26 cellular contexts compared by ENCODE assay signal in the genomic region with DNA sequence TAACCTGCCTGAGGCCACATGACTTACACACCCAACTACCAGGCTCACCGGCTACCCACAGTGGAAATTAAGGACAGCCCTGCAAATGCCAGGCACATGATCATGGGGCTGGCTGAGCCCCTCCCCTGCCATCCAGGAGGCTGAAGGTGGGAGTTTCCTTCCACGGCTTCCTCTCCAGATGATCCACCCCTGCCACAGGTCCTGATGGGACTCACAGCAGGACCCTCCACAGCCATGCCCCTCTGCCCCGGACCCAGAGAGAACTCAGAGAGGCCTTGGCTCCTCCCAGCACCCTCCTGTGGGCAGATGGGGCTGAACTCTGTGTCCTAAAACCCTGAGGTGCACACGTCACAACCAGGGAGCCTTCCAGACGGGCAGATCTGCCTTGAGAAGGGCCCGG.
"Had no signal": no experiment of that assay in that cellular context is flagged by ENCODE, and none has a peak within 500 bp of the region (broad histone marks: within the 10 kb centered on the region; RNA-seq: fewer than 3 reads in every experiment).

No MANE protein-coding gene starts in this region.

- H3K27ac Mint-ChIP-seq: activated B cell treated with CpG ODN at 0.5 μM for 24 hours; activated CD8-positive, alpha-beta T cell treated with anti-CD3 and anti-CD28 coated beads for 36 hours; activated naive CD4-positive, alpha-beta T cell treated with anti-CD3 and anti-CD28 coated beads, Interleukin-2, amount 50 U/mL, for 24 hours; activated naive CD8-positive, alpha-beta T cell treated with anti-CD3 and anti-CD28 coated beads, Interleukin-2, amount 50 U/mL, for 24 hours; activated T-helper 17 cell treated with anti-CD3 and anti-CD28 coated beads, Interleukin-2, amount 50 U/mL, for 72 hours; dendritic cell treated with granulocyte-macrophage colony-stimulating factor and Interleukin-4, amounts not matched to agents 40 ng/mL and 50 ng/mL, for 4 days; nephron; progenitor cell of endocrine pancreas; stimulated activated memory B cell treated with anti-CD40 and anti-IgM and Interleukin-4, amounts not matched to agents 10 μg/mL and 1 μg/mL and 100 μg/mL, for 72 hours had no signal

- H3K9me3 ChIP-seq: heart right ventricle, left lung, lower lobe of right lung, mucosa of descending colon, ovary, right lobe of liver, stomach, tibial artery, upper lobe of right lung had no signal

- H3K27me3 ChIP-seq: ovary, right lobe of liver had no signal

- DNase-seq: activated B cell treated with CpG ODN at 0.5 μM for 24 hours; activated CD4-positive, alpha-beta T cell treated with anti-CD3 and anti-CD28 coated beads, Interleukin-2, amount 50 U/mL, for 1 hour; activated CD8-positive, alpha-beta T cell treated with anti-CD3 and anti-CD28 coated beads for 36 hours; activated naive CD8-positive, alpha-beta T cell treated with anti-CD3 and anti-CD28 coated beads, Interleukin-2, amount 50 U/mL, for 24 hours; activated T-cell treated with anti-CD3 and anti-CD28 coated beads, Interleukin-2, amount 50 U/mL, for 4 hours; amygdala; heart right ventricle; left lung; lower lobe of right lung; mucosa of descending colon; right lobe of liver; stimulated activated CD4-positive, alpha-beta T cell treated with anti-CD3 and anti-CD28 coated beads, Interleukin-12 subunit alpha, Interleukin-12 subunit beta, amount 100 ng/mL, for 4 hours; stimulated activated CD4-positive, alpha-beta T cell treated with anti-CD3 and anti-CD28 coated beads, Interleukin-4, amount 100 ng/mL, for 24 hours; stimulated activated CD8-positive, alpha-beta memory T cell treated with anti-CD3 and anti-CD28 coated beads, Interleukin-4, amount 100 ng/mL, for 48 hours; T-helper 2 cell; tibial artery; upper lobe of right lung had no signal

- H3K9me3 Mint-ChIP-seq: activated B cell treated with CpG ODN at 0.5 μM for 24 hours; activated CD8-positive, alpha-beta T cell treated with anti-CD3 and anti-CD28 coated beads for 36 hours; activated naive CD4-positive, alpha-beta T cell treated with anti-CD3 and anti-CD28 coated beads, Interleukin-2, amount 50 U/mL, for 24 hours; activated naive CD8-positive, alpha-beta T cell treated with anti-CD3 and anti-CD28 coated beads, Interleukin-2, amount 50 U/mL, for 24 hours; activated T-cell treated with anti-CD3 and anti-CD28 coated beads, Interleukin-2, amount 50 U/mL, for 4 hours; activated T-helper 17 cell treated with anti-CD3 and anti-CD28 coated beads, Interleukin-2, amount 50 U/mL, for 72 hours; central memory CD8-positive, alpha-beta T cell; dendritic cell treated with granulocyte-macrophage colony-stimulating factor and Interleukin-4, amounts not matched to agents 40 ng/mL and 50 ng/mL, for 4 days; nephron; stimulated activated memory B cell treated with anti-CD40 and anti-IgM and Interleukin-4, amounts not matched to agents 10 μg/mL and 1 μg/mL and 100 μg/mL, for 72 hours had no signal

- H3K36me3 Mint-ChIP-seq: activated naive CD4-positive, alpha-beta T cell treated with anti-CD3 and anti-CD28 coated beads, Interleukin-2, amount 50 U/mL, for 24 hours; stimulated activated memory B cell treated with anti-CD40 and anti-IgM and Interleukin-4, amounts not matched to agents 10 μg/mL and 1 μg/mL and 100 μg/mL, for 72 hours had no signal

- H3K36me3 ChIP-seq: heart right ventricle, left lung, lower lobe of right lung, ovary, right lobe of liver, stomach, tibial artery, upper lobe of right lung had no signal

- H3K4me3 Mint-ChIP-seq: activated B cell treated with CpG ODN at 0.5 μM for 24 hours; activated CD8-positive, alpha-beta T cell treated with anti-CD3 and anti-CD28 coated beads for 36 hours; activated naive CD4-positive, alpha-beta T cell treated with anti-CD3 and anti-CD28 coated beads, Interleukin-2, amount 50 U/mL, for 24 hours; activated naive CD8-positive, alpha-beta T cell treated with anti-CD3 and anti-CD28 coated beads, Interleukin-2, amount 50 U/mL, for 24 hours; activated T-cell treated with anti-CD3 and anti-CD28 coated beads, Interleukin-2, amount 50 U/mL, for 4 hours; activated T-helper 17 cell treated with anti-CD3 and anti-CD28 coated beads, Interleukin-2, amount 50 U/mL, for 72 hours; central memory CD8-positive, alpha-beta T cell; dendritic cell treated with granulocyte-macrophage colony-stimulating factor and Interleukin-4, amounts not matched to agents 40 ng/mL and 50 ng/mL, for 4 days; nephron; stimulated activated memory B cell treated with anti-CD40 and anti-IgM and Interleukin-4, amounts not matched to agents 10 μg/mL and 1 μg/mL and 100 μg/mL, for 72 hours had no signal

- H3K4me1 Mint-ChIP-seq: activated B cell treated with CpG ODN at 0.5 μM for 24 hours; activated naive CD4-positive, alpha-beta T cell treated with anti-CD3 and anti-CD28 coated beads, Interleukin-2, amount 50 U/mL, for 24 hours; activated naive CD8-positive, alpha-beta T cell treated with anti-CD3 and anti-CD28 coated beads, Interleukin-2, amount 50 U/mL, for 24 hours had no signal

- H3K27ac ChIP-seq: heart right ventricle, left lung, lower lobe of right lung, ovary, right lobe of liver, stomach, tibial artery, upper lobe of right lung had no signal

- H3K4me1 ChIP-seq: left lung, lower lobe of right lung, tibial artery, upper lobe of right lung had no signal

- H3K4me3 ChIP-seq: heart right ventricle, left lung, lower lobe of right lung, mucosa of descending colon, ovary, right lobe of liver, stomach, tibial artery, upper lobe of right lung had no signal

- ATAC-seq: activated CD8-positive, alpha-beta T cell treated with anti-CD3 and anti-CD28 coated beads for 36 hours; activated naive CD8-positive, alpha-beta T cell treated with anti-CD3 and anti-CD28 coated beads, Interleukin-2, amount 50 U/mL, for 24 hours; activated T-cell treated with anti-CD3 and anti-CD28 coated beads, Interleukin-2, amount 50 U/mL, for 4 hours; activated T-helper 17 cell treated with anti-CD3 and anti-CD28 coated beads, Interleukin-2, amount 50 U/mL, for 72 hours; heart right ventricle; lower lobe of right lung; right lobe of liver; stimulated activated memory B cell treated with anti-CD40 and anti-IgM and Interleukin-4, amounts not matched to agents 10 μg/mL and 1 μg/mL and 100 μg/mL, for 72 hours; upper lobe of right lung had no signal
